In genomic region chr7:115782716-115783460, GRCh38 we compare ENCODE assay signal across 12 cellular contexts.
DNase-seq lines count a peak whose midpoint lies in the region; ATAC-seq and TF ChIP-seq lines count a peak whose summit lies in the region.
"Had no signal": no experiment of that assay in that cellular context is flagged by ENCODE, and none has a peak within 500 bp of the region (broad histone marks: within the 10 kb centered on the region; RNA-seq: fewer than 3 reads in every experiment).

No MANE protein-coding gene starts in this region.

- peak overlapping the region; percentile 2; the same call in 1 of the 2 replicates for H3K27ac ChIP-seq in WERI-Rb-1
- H3K27ac ChIP-seq: stomach had no signal

- ATAC-seq in mucosa of descending colon (peak; percentile 49), HG03354 (IDR thresholded peaks at IDR 0.05; ENCODE audit: poor library complexity, severe bottlenecking, unreplicated experiment) (no peak), HG03469 (IDR thresholded peaks at IDR 0.05; ENCODE audit: unreplicated experiment) (no peak)

- TF ChIP-seq CTCF in WERI-Rb-1 (IDR thresholded peaks at IDR 0.05; ENCODE audit: low read depth, low read length) (no peak), mucosa of descending colon (IDR thresholded peaks at IDR 0.05) (no peak), GM13976 (IDR thresholded peaks at IDR 0.05; ENCODE audit: borderline replicate concordance, control extremely low read depth, extremely low read depth, insufficient read depth, missing control alignments) (no peak)

- in situ Hi-C loops in GM13976 (cut with MboI; ENCODE audit: low sequenced_read_pairs, unreplicated experiment): no loop called here

- no peaks in the 10 kb centered on the region for H3K36me3 ChIP-seq in WERI-Rb-1
- no peaks in the 10 kb centered on the region for H3K36me3 ChIP-seq in mucosa of descending colon (ENCODE audit: low read depth)
- H3K36me3 ChIP-seq: stomach had no signal

- no peak overlapping the region; the same call in 1 of the 2 replicates for H3K4me3 ChIP-seq in WERI-Rb-1 (ENCODE audit: low read depth, low read length)
- H3K4me3 ChIP-seq in mucosa of descending colon: no peak overlapping the region
- H3K4me3 ChIP-seq: stomach had no signal

- intact Hi-C loops in mucosa of descending colon (cut with DNase I, micrococcal nuclease): no loop called here

- DNase-seq in D341Med (ENCODE audit: low spot score): peak; percentile 20
- peak; percentile 84 to 90 for DNase-seq in NCI-H2081 (lab: John Stamatoyannopoulos, UW)
- DNase-seq in WERI-Rb-1: peak; percentile 47
- peak in 1 of 3 donors; percentile 4 for DNase-seq in mucosa of descending colon
- DNase-seq in GM13976 (ENCODE audit: low spot score): no peak
- no peak for DNase-seq in stimulated activated naive CD4-positive, alpha-beta T cell treated with Interleukin-2 at 50 U/mL for 16 hours (lab: John Stamatoyannopoulos, UW)
- DNase-seq: activated gamma-delta T cell, erythroblast, mesendoderm, stomach had no signal

- no peaks in the 10 kb centered on the region for H3K27me3 ChIP-seq in WERI-Rb-1 (ENCODE audit: insufficient read depth, low read depth, severe bottlenecking)
- H3K27me3 ChIP-seq: stomach had no signal

- H3K9me3 ChIP-seq in WERI-Rb-1 (ENCODE audit: severe bottlenecking): no peaks in the 10 kb centered on the region
- no peaks in the 10 kb centered on the region for H3K9me3 ChIP-seq in mucosa of descending colon
- H3K9me3 ChIP-seq: stomach had no signal

- H3K4me1 ChIP-seq in mucosa of descending colon (ENCODE audit: low read depth): no peaks in the 10 kb centered on the region

Comparison
In these comparisons a context has a peak if more than half of its experiments do, and no peak if none do; other contexts are left out.
1. DNase-seq: peak in D341Med (single experiment), NCI-H2081 (2 of 2) and WERI-Rb-1 (single experiment); none in GM13976 (single experiment) and stimulated activated naive CD4-positive, alpha-beta T cell treated with Interleukin-2 at 50 U/mL for 16 hours (single experiment).